30 cellular contexts compared by ENCODE assay signal in genomic region chr7:94040254-94040653, GRCh38. TPM values are rescaled to one million over a fixed set of nuclear protein-coding genes. Genes with fewer than 3 reads are reported as not detected.
DNase-seq lines count a peak whose midpoint lies in the region; ATAC-seq lines count a peak whose summit lies in the region.
"Had no signal": no experiment of that assay in that cellular context is flagged by ENCODE, and none has a peak within 500 bp of the region (broad histone marks: within the 10 kb centered on the region; RNA-seq: fewer than 3 reads in every experiment).

No MANE protein-coding gene starts in this region.

- H3K9ac ChIP-seq in GM23248 = no peak overlapping the region

- no peak overlapping the region for H3K27ac ChIP-seq in GM23248
- H3K27ac ChIP-seq: breast epithelium, lower lobe of right lung, SJSA1, testis had no signal

- peaks cover 20% of the 10 kb centered on the region; the same call in 1 of the 2 replicates for H3K27me3 ChIP-seq in GM23248 (replicated peaks; ENCODE audit: insufficient read depth)
- H3K27me3 ChIP-seq: breast epithelium, MG63, SJSA1, testis had no signal

- no peak overlapping the region for H2AFZ ChIP-seq in GM23248

- peaks cover 17% of the 10 kb centered on the region for H3K4me1 ChIP-seq in GM23248 (ENCODE audit: insufficient read depth)
- H3K4me1 ChIP-seq: breast epithelium, lower lobe of right lung, SJSA1, testis had no signal

- DNase-seq in NCI-H82 (lab: John Stamatoyannopoulos, UW) (peak; percentile 23), NCI-H82 treated with DMSO at 0.1 percent for 48 hours (lab: John Stamatoyannopoulos, UW; ENCODE audit: unreplicated experiment) (no peak), OCI-M1 (lab: John Stamatoyannopoulos, UW) (peak; percentile 73), foreskin melanocyte (peak; percentile 94), T-helper 2 cell (no peak), inferior parietal cortex (ENCODE audit: extremely low spot score) (no peak), GM23248 (no peak)
- DNase-seq: 8988T; activated CD4-positive, alpha-beta memory T cell treated with anti-CD3 and anti-CD28 coated beads for 36 hours; activated CD4-positive, CD25-positive, alpha-beta regulatory T cell treated with anti-CD3 and anti-CD28 coated beads, Interleukin-2, amount 50 U/mL, for 72 hours; activated CD8-positive, alpha-beta memory T cell treated with anti-CD3 and anti-CD28 coated beads, Interleukin-2, amount 50 U/mL, for 4 hours; activated naive CD4-positive, alpha-beta T cell treated with anti-CD3 and anti-CD28 coated beads for 36 hours; amniotic stem cell; CD4-positive, CD25-positive, alpha-beta regulatory T cell; effector CD4-positive, alpha-beta T cell; H7; KBM-7; kidney glomerular epithelial cell; lower lobe of right lung; MG63; mucosa of descending colon; NCI-H146; NCI-H524; stimulated activated CD4-positive, alpha-beta T cell treated with anti-CD3 and anti-CD28 coated beads, Interleukin-4, amount 100 ng/mL, for 4 hours; stimulated activated naive B cell treated with anti-CD40 and anti-IgM and Interleukin-4, amounts not matched to agents 10 μg/mL and 1 μg/mL and 100 μg/mL, for 72 hours; testis had no signal

- no peaks in the 10 kb centered on the region for H3K9me2 ChIP-seq in GM23248 (ENCODE audit: insufficient read depth)

- H3F3A ChIP-seq in GM23248 (ENCODE audit: insufficient read depth) = peaks cover 25% of the 10 kb centered on the region

- no peak overlapping the region for H3K4me2 ChIP-seq in GM23248 (ENCODE audit: unreplicated experiment)

- ATAC-seq in GM21381 (IDR thresholded peaks at IDR 0.05; ENCODE audit: unreplicated experiment) = no peak
- ATAC-seq: lower lobe of right lung; mucosa of descending colon; sciatic nerve; stimulated activated naive B cell treated with anti-CD40 and anti-IgM and Interleukin-4, amounts not matched to agents 10 μg/mL and 1 μg/mL and 100 μg/mL, for 72 hours had no signal

- H3K4me3 ChIP-seq in GM23248 = no peak overlapping the region
- H3K4me3 ChIP-seq: breast epithelium, lower lobe of right lung, MG63, mucosa of descending colon, SJSA1, testis had no signal

- in situ Hi-C loops in GM23248 (cut with MboI) = no loop called here

- no peaks in the 10 kb centered on the region for H3K9me3 ChIP-seq in GM23248 (ENCODE audit: low read depth)
- H3K9me3 ChIP-seq: breast epithelium, lower lobe of right lung, MG63, mucosa of descending colon, SJSA1, testis had no signal

- no peaks in the 10 kb centered on the region for H3K79me2 ChIP-seq in GM23248 (ENCODE audit: insufficient read depth)

- H4K20me1 ChIP-seq in GM23248 (ENCODE audit: insufficient read depth) = no peaks in the 10 kb centered on the region

- no peaks in the 10 kb centered on the region for H3K36me3 ChIP-seq in GM23248 (ENCODE audit: low read depth)
- H3K36me3 ChIP-seq: breast epithelium, lower lobe of right lung, MG63, SJSA1 had no signal

- WGBS in GM23248 (ENCODE audit: low coverage in 1 of 2, low lambda C conversion rate in 2 of 2, missing lambda C conversion rate in 2 of 2), 2 experiments = 65 to 66% methylated on average over 2 of the region's 2 CpGs

RNA-seq across cellular contexts. Expression of gene BET1, which starts 36.1 kb away (rescaled TPM):
- total RNA-seq in GM23248 (2014; rRNA removed; shearing (Covaris generic)) = 51.5 and 55.9 TPM in 2 replicates
- polyA plus RNA-seq in GM23248 (2016; fragmentation: Nextera tagmentation; extraction: Ambion mirVana) = 73.7 and 78.6 TPM in 2 replicates

Comparison
In these comparisons a context has a peak if more than half of its experiments do, and no peak if none do; other contexts are left out.
1. DNase-seq: peak in NCI-H82 (single experiment), OCI-M1 (single experiment) and foreskin melanocyte (single experiment); none in NCI-H82 treated with DMSO at 0.1 percent for 48 hours (single experiment), T-helper 2 cell (0 of 5), inferior parietal cortex (single experiment) and GM23248 (single experiment).